In genomic region chr2:177397501-177398289, GRCh38 we compare ENCODE assay signal across 10 cellular contexts. TPM values are rescaled to one million over a fixed set of nuclear protein-coding genes. Genes with fewer than 3 reads are reported as not detected.
DNase-seq lines count a peak whose midpoint lies in the region; ATAC-seq and TF ChIP-seq lines count a peak whose summit lies in the region.
"Had no signal": no experiment of that assay in that cellular context is flagged by ENCODE, and none has a peak within 500 bp of the region (broad histone marks: within the 10 kb centered on the region; RNA-seq: fewer than 3 reads in every experiment).

No MANE protein-coding gene starts in this region.

- peaks cover 4% of the 10 kb centered on the region for H3K36me3 Mint-ChIP-seq in T-helper 17 cell (ENCODE audit: low read depth)

- H3K4me3 ChIP-seq in foreskin fibroblast (ENCODE audit: low read depth in 1 of 2, low read length in 2 of 2) (no peak overlapping the region), skeletal muscle tissue (ENCODE audit: low read length in 3 of 3) (no peak overlapping the region)

- DNase-seq in HCEC 1CT (peak; percentile 89), T-helper 17 cell (no peak), foreskin fibroblast (peak; percentile 76 to 85), NCI-H446 treated with DMSO at 0.1 percent for 48 hours (lab: John Stamatoyannopoulos, UW) (no peak), NCI-H2029 treated with DMSO at 0.1 percent for 48 hours (lab: John Stamatoyannopoulos, UW) (no peak)
- no peak for DNase-seq in activated CD4-positive, alpha-beta T cell treated with anti-CD3 and anti-CD28 coated beads for 1 hour
- DNase-seq: stimulated activated CD4-positive, alpha-beta T cell treated with anti-CD3 and anti-CD28 coated beads, Interleukin-15, amount 100 ng/mL, for 24 hours had no signal

- H3K27ac Mint-ChIP-seq in T-helper 17 cell = peak overlapping the region; percentile 75

- H3K27ac ChIP-seq in skeletal muscle tissue (ENCODE audit: low read depth, low read length) = peak overlapping the region; percentile 72
- H3K27ac ChIP-seq: VCaP had no signal

- no peak overlapping the region for H3K4me3 Mint-ChIP-seq in T-helper 17 cell

- no peaks in the 10 kb centered on the region for H3K36me3 ChIP-seq in skeletal muscle tissue (ENCODE audit: control insufficient read depth in 3 of 3, insufficient read depth in 3 of 3, low read length in 3 of 3)

- no peaks in the 10 kb centered on the region for H3K27me3 ChIP-seq in skeletal muscle tissue (ENCODE audit: control insufficient read depth in 3 of 3, insufficient read depth in 3 of 3, low read length in 3 of 3)

- H3K4me1 Mint-ChIP-seq in T-helper 17 cell = peaks cover 75% of the 10 kb centered on the region

- no peaks in the 10 kb centered on the region for H3K9me3 ChIP-seq in T-helper 17 cell (ENCODE audit: control insufficient read depth, low read length, poor library complexity, severe bottlenecking)
- H3K9me3 ChIP-seq in skeletal muscle tissue (ENCODE audit: control insufficient read depth in 3 of 3, low read length in 3 of 3) = no peaks in the 10 kb centered on the region

- TF ChIP-seq CTCF in foreskin fibroblast (IDR thresholded peaks at IDR 0.05; ENCODE audit: low read depth, low read length) = no peak

- ATAC-seq in T-helper 17 cell (no peak), HG03025 (IDR thresholded peaks at IDR 0.05; ENCODE audit: low FRiP score, unreplicated experiment) (no peak)

- no peak overlapping the region for H3K9ac ChIP-seq in skeletal muscle tissue (ENCODE audit: low read depth in 1 of 3, low read length in 3 of 3)

- peaks cover 9 to 16% (median 10%) of the 10 kb centered on the region in 3 donors for H3K4me1 ChIP-seq in skeletal muscle tissue (ENCODE audit: control insufficient read depth in 3 of 3, insufficient read depth in 3 of 3, low read length in 3 of 3)

- H3K27me3 Mint-ChIP-seq in T-helper 17 cell = no peaks in the 10 kb centered on the region

RNA-seq across cellular contexts. Expression of gene AGPS, which starts 5.1 kb away (rescaled TPM):
- total RNA-seq in T-helper 17 cell (10 to 100 TPM; 26.2 to 27.7 TPM), skeletal muscle tissue (29.7 TPM)

Comparison
In these comparisons a context has a peak if more than half of its experiments do, and no peak if none do; other contexts are left out.
1. DNase-seq: peak in HCEC 1CT (single experiment) and foreskin fibroblast (2 of 2); none in T-helper 17 cell (0 of 3), NCI-H446 treated with DMSO at 0.1 percent for 48 hours (single experiment), NCI-H2029 treated with DMSO at 0.1 percent for 48 hours (single experiment) and activated CD4-positive, alpha-beta T cell treated with anti-CD3 and anti-CD28 coated beads for 1 hour (single experiment).